ENCODE assay signal across 17 cellular contexts in the genomic region with DNA sequence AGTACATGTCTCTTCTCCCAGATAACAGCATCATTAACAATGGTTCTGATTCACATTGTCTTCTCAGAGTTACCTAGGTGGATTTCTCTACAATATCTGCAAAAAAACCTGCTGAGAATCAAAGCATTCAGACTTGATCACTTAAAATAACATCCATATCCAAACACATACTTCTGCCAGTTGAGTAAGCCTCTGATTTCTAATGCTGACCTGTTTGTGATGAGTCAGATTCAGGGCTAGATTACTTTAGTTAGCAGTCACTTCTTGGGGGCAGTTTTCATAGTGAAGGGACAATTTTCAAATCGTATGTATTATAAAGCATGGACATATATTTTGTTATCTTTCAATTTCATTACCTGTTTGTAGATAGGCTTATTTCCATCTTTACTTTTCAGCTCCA. TPM values are rescaled to one million over a fixed set of nuclear protein-coding genes. Genes with fewer than 3 reads are reported as not detected.
DNase-seq lines count a peak whose midpoint lies in the region; TF ChIP-seq lines count a peak whose summit lies in the region.
"Had no signal": no experiment of that assay in that cellular context is flagged by ENCODE, and none has a peak within 500 bp of the region (broad histone marks: within the 10 kb centered on the region; RNA-seq: fewer than 3 reads in every experiment).

No MANE protein-coding gene starts in this region.

- peak; percentile 25 for DNase-seq in GM03348 (ENCODE audit: low spot score)
- peak; percentile 61 for DNase-seq in amniotic epithelial cell (ENCODE audit: low read depth)
- DNase-seq in fibroblast of peridontal ligament (ENCODE audit: extremely low read depth) = peak; percentile 74
- DNase-seq in renal cortical epithelial cell (ENCODE audit: low read depth) = peak; percentile 72
- DNase-seq in ascending aorta (ENCODE audit: low spot score in 2 of 2) = no peak
- no peak for DNase-seq in esophagus muscularis mucosa (ENCODE audit: extremely low spot score)
- DNase-seq in GM10266 (ENCODE audit: extremely low spot score) = no peak
- no peak for DNase-seq in mesothelial cell of epicardium (ENCODE audit: low spot score in 2 of 2, unreplicated experiment in 2 of 2)
- DNase-seq: activated B cell treated with CpG ODN at 0.5 μM for 24 hours; activated naive CD4-positive, alpha-beta T cell treated with Interleukin-2 at 50 U/mL for 16 hours; NCI-H1092; NCI-H2171 treated with DMSO at 0.1 percent for 48 hours; stimulated activated CD4-positive, alpha-beta T cell treated with anti-CD3 and anti-CD28 coated beads, Interleukin-2, amount 100 ng/mL, for 24 hours had no signal

- H3K4me3 Mint-ChIP-seq in mesothelial cell of epicardium = no peak overlapping the region
- H3K4me3 Mint-ChIP-seq: activated B cell treated with CpG ODN at 0.5 μM for 24 hours, IgD-negative memory B cell, type B pancreatic cell had no signal

- H3K4me1 Mint-ChIP-seq in mesothelial cell of epicardium = peaks cover 11% of the 10 kb centered on the region

- H3K27ac ChIP-seq in ascending aorta (no peak overlapping the region), esophagus muscularis mucosa (replicated peaks in 1 of 4) (peak overlapping the region in 1 of 4 donors; percentile 20)
- H3K27ac ChIP-seq: C4-2B, gastroesophageal sphincter had no signal

- H3K9me3 Mint-ChIP-seq in mesothelial cell of epicardium = no peaks in the 10 kb centered on the region
- H3K9me3 Mint-ChIP-seq: activated B cell treated with CpG ODN at 0.5 μM for 24 hours, IgD-negative memory B cell, type B pancreatic cell had no signal

- H3K9me3 ChIP-seq in ascending aorta (no peaks in the 10 kb centered on the region), esophagus muscularis mucosa (no peaks in the 10 kb centered on the region)
- H3K9me3 ChIP-seq: gastroesophageal sphincter had no signal

- 81% methylated on average over 1 of the region's 1 CpG for WGBS in esophagus muscularis mucosa

- H3K27me3 ChIP-seq in ascending aorta (no peaks in the 10 kb centered on the region), esophagus muscularis mucosa (no peaks in the 10 kb centered on the region)
- H3K27me3 ChIP-seq: gastroesophageal sphincter had no signal

- no peak for TF ChIP-seq EP300 in esophagus muscularis mucosa (IDR thresholded peaks at IDR 0.05)

- intact Hi-C loops in ascending aorta (cut with DNase I) (no loop called here), esophagus muscularis mucosa (cut with DNase I) (loop anchor here (10.0 kb wide), 2 partner anchors 95 to 275 kb away; a partner anchor contains a TSS)

- no peaks in the 10 kb centered on the region for H3K27me3 Mint-ChIP-seq in mesothelial cell of epicardium (ENCODE audit: low read depth)
- H3K27me3 Mint-ChIP-seq: activated B cell treated with CpG ODN at 0.5 μM for 24 hours, IgD-negative memory B cell, type B pancreatic cell had no signal

- no peak for TF ChIP-seq POLR2A in esophagus muscularis mucosa (IDR thresholded peaks at IDR 0.05; ENCODE audit: low read depth)

- H3K27ac Mint-ChIP-seq in mesothelial cell of epicardium = no peak overlapping the region
- H3K27ac Mint-ChIP-seq: activated B cell treated with CpG ODN at 0.5 μM for 24 hours, type B pancreatic cell had no signal

- H3K4me3 ChIP-seq in ascending aorta (no peak overlapping the region), esophagus muscularis mucosa (no peak overlapping the region)
- H3K4me3 ChIP-seq: gastroesophageal sphincter had no signal

- H3K36me3 Mint-ChIP-seq in mesothelial cell of epicardium = peaks cover 17% of the 10 kb centered on the region

- H3K36me3 ChIP-seq in ascending aorta (peaks cover 0 to 17% of the 10 kb centered on the region in 2 donors), esophagus muscularis mucosa (peaks cover 3 to 31% (median 12%) of the 10 kb centered on the region in 4 donors)

- TF ChIP-seq CTCF in ascending aorta (IDR thresholded peaks at IDR 0.05) (no peak), esophagus muscularis mucosa (IDR thresholded peaks at IDR 0.05) (no peak), GM10266 (IDR thresholded peaks at IDR 0.05; ENCODE audit: control insufficient read depth, insufficient read depth, low read depth, missing control alignments) (no peak), mesothelial cell of epicardium (IDR thresholded peaks at IDR 0.05; ENCODE audit: unreplicated experiment) (no peak)

- H3K4me1 ChIP-seq in ascending aorta (peaks cover 0 to 11% of the 10 kb centered on the region in 2 donors), esophagus muscularis mucosa (peaks cover 0 to 14% (median 9%) of the 10 kb centered on the region in 4 donors)

RNA-seq across cellular contexts. Expression of a gene that starts 35.5 kb away (rescaled TPM):
- total RNA-seq in renal cortical epithelial cell (122 and 354 TPM in 2 replicates), ascending aorta (140 TPM), esophagus muscularis mucosa (100 to 1,000 TPM; 342 to 444 (median 375) TPM), mesothelial cell of epicardium (242 to 254 TPM (median 245 TPM) in 3 replicates)

Comparison
In these comparisons a context has a peak if more than half of its experiments do, and no peak if none do; other contexts are left out.
1. DNase-seq: peak in GM03348 (single experiment), amniotic epithelial cell (single experiment), fibroblast of peridontal ligament (single experiment) and renal cortical epithelial cell (single experiment); none in ascending aorta (0 of 2), esophagus muscularis mucosa (single experiment), GM10266 (single experiment) and mesothelial cell of epicardium (0 of 2).